28 cellular contexts compared by ENCODE assay signal in the genomic region with DNA sequence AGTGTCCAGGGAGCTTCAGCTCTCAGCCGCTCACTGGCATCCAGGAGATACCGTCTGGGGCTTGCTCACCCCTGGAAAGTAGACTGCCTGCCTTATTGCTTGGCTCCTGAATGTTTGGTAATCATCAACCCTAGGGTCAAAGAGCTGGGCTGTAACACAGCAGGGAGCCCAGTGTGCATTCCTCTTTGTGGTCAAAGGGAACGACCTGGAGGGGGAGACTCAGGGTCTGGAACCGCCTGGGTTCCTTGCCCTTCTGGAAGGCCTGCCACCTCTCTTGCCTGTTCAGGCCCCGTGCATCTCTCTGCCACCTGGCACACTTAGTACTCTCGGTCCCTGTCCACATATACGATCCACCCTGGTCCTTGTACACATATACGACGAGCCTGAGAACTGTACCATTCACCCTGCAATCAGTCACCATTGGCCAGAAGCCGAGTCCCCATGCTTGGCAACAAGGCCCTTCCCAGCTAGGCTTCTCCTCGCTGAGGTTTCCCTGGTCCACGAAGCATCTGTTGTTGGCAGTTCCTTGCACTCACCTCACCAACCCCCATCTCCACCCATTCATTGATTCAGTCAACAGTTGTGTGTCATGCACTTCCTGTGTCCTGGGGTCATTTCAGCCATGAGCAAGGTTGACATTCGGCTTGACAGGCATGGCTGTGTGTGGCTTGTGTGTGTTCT. TPM values are rescaled to one million over a fixed set of nuclear protein-coding genes. Genes with fewer than 3 reads are reported as not detected.
DNase-seq lines count a peak whose midpoint lies in the region; ATAC-seq and TF ChIP-seq lines count a peak whose summit lies in the region.
"Had no signal": no experiment of that assay in that cellular context is flagged by ENCODE, and none has a peak within 500 bp of the region (broad histone marks: within the 10 kb centered on the region; RNA-seq: fewer than 3 reads in every experiment).

Gene NAT8, minus strand, starts transcription at position 85 of the 681 bp plus-strand sequence. CDS start 794 bp downstream, outside the sequence.

- peaks cover 9 to 51% (median 32%) of the 10 kb centered on the region in 4 donors for H3K4me1 ChIP-seq in liver (ENCODE audit: control insufficient read depth in 4 of 4, insufficient read depth in 4 of 4, low read length in 3 of 4)
- H3K4me1 ChIP-seq: gastrocnemius medialis, SJSA1 had no signal

- no peak for TF ChIP-seq CTCF in liver (IDR thresholded peaks at IDR 0.05; ENCODE audit: low read depth, low read length, missing input control)

- peak within 1 kb of the TSS; percentile 88 to 91 for H3K27ac ChIP-seq in liver (ENCODE audit: low read depth in 1 of 2, low read length in 2 of 2)
- H3K27ac ChIP-seq: BLaER1 treated with 17β-estradiol and CSF1 and Interleukin-3, amounts not matched to agents 10 nM and 100 nM; gastrocnemius medialis; GM23248; neutrophil; RWPE1; SJSA1 had no signal

- H3K36me3 ChIP-seq in liver (ENCODE audit: control insufficient read depth in 4 of 4, insufficient read depth in 3 of 4, low read depth in 1 of 4, low read length in 3 of 4) = no peaks in the 10 kb centered on the region
- H3K36me3 ChIP-seq: BLaER1 treated with 17β-estradiol and CSF1 and Interleukin-3, amounts not matched to agents 10 nM and 100 nM; gastrocnemius medialis; neutrophil; prostate gland; SJSA1; transverse colon had no signal

- ATAC-seq in GM19023 (IDR thresholded peaks at IDR 0.05; ENCODE audit: unreplicated experiment) (no peak), GM21717 (IDR thresholded peaks at IDR 0.05; ENCODE audit: unreplicated experiment) (no peak)
- ATAC-seq: activated T-cell treated with anti-CD3 and anti-CD28 coated beads, Interleukin-2, amount 50 U/mL, for 72 hours; gastrocnemius medialis; left cardiac atrium; stimulated activated effector memory CD8-positive, alpha-beta T cell treated with anti-CD3 and anti-CD28 coated beads, Interleukin-12 subunit alpha, Interleukin-12 subunit beta, amount 100 ng/mL, for 72 hours; WTC11 had no signal

- 21% methylated on average over 13 of the region's 13 CpGs for WGBS in liver

- H3K27me3 ChIP-seq in liver (ENCODE audit: control insufficient read depth in 4 of 4, insufficient read depth in 4 of 4, low read length in 3 of 4) = no peaks in the 10 kb centered on the region
- H3K27me3 ChIP-seq: BLaER1 treated with 17β-estradiol and CSF1 and Interleukin-3, amounts not matched to agents 10 nM and 100 nM; gastrocnemius medialis; neutrophil; SJSA1; transverse colon had no signal

- DNase-seq in HuH-7.5 (ENCODE audit: low spot score) = peak; percentile 53
- DNase-seq in dermis blood vessel endothelial cell = peak; percentile 6
- peak; percentile 69 for DNase-seq in renal cortical epithelial cell (ENCODE audit: low read depth)
- DNase-seq in HUDEP-2 (lab: John Stamatoyannopoulos, UW; ENCODE audit: unreplicated experiment in 76 of 76) = no peak
- DNase-seq: activated CD4-positive, alpha-beta T cell treated with anti-CD3 and anti-CD28 coated beads, Interleukin-2, amount 10 ng/mL, durations not matched to agents 7 days and 5 days; activated naive CD4-positive, alpha-beta T cell treated with Interleukin-2 at 50 U/mL for 16 hours; activated T-cell treated with anti-CD3 and anti-CD28 coated beads, Interleukin-2, amount 50 U/mL, for 72 hours; gastrocnemius medialis; GM23248; left cardiac atrium; NCI-H1092; NCI-H187; NCI-H2171; stimulated activated CD4-positive, alpha-beta T cell treated with anti-CD3 and anti-CD28 coated beads, Interleukin-15, amount 100 ng/mL, for 24 hours; stimulated activated CD4-positive, alpha-beta T cell treated with anti-CD3 and anti-CD28 coated beads, Interleukin-4, amount 100 ng/mL, for 4 hours; transverse colon had no signal

- peak within 1 kb of the TSS; percentile 16 to 74 (median 52) for H3K4me3 ChIP-seq in liver (ENCODE audit: low read depth in 1 of 3, low read length in 3 of 3)
- H3K4me3 ChIP-seq: BLaER1 treated with 17β-estradiol and CSF1 and Interleukin-3, amounts not matched to agents 10 nM and 100 nM; gastrocnemius medialis; GM23248; prostate gland; SJSA1; transverse colon had no signal

- TF ChIP-seq RAD21 in liver (IDR thresholded peaks at IDR 0.05) = no peak

- H3K9ac ChIP-seq in liver (ENCODE audit: low read depth in 1 of 2, low read length in 2 of 2) = peak within 1 kb of the TSS; percentile 63 to 92
- H3K9ac ChIP-seq: BLaER1 treated with 17β-estradiol and CSF1 and Interleukin-3, amounts not matched to agents 10 nM and 100 nM; GM23248 had no signal

- no peaks in the 10 kb centered on the region for H3K9me3 ChIP-seq in liver (ENCODE audit: control insufficient read depth in 4 of 4, low read length in 3 of 4)
- H3K9me3 ChIP-seq: gastrocnemius medialis, neutrophil, prostate gland, SJSA1, transverse colon had no signal

TF ChIP-seq in liver, 16 proteins besides CTCF, POLR2A, EP300 and RAD21:
- peak; percentile 38 for TF ChIP-seq ZBTB33 (IDR thresholded peaks at IDR 0.05)
- no peak for TF ChIP-seq EGR1 (IDR thresholded peaks at IDR 0.05; ENCODE audit: low read depth in 2 of 2)
- peak; percentile 74 to 84 for TF ChIP-seq RXRA (IDR thresholded peaks at IDR 0.05)
- peak; percentile 14 for TF ChIP-seq HNF4G (IDR thresholded peaks at IDR 0.05)
- TF ChIP-seq FOXA1 (IDR thresholded peaks at IDR 0.05) = peak; percentile 20
- peak in 1 of 2 donors; percentile 69 for TF ChIP-seq GABPA (IDR thresholded peaks at IDR 0.05 in 1 of 2, conservative IDR thresholded peaks at IDR 0.05 in 1 of 2)
- TF ChIP-seq TAF1 (conservative IDR thresholded peaks at IDR 0.05) = peak; percentile 75
- peak; percentile 46 for TF ChIP-seq ATF3 (IDR thresholded peaks at IDR 0.05)
- peak; percentile 35 to 46 for TF ChIP-seq HNF4A (conservative IDR thresholded peaks at IDR 0.05)
- TF ChIP-seq YY1 (IDR thresholded peaks at IDR 0.05) = peak; percentile 67
- TF ChIP-seq, protein P1, sequence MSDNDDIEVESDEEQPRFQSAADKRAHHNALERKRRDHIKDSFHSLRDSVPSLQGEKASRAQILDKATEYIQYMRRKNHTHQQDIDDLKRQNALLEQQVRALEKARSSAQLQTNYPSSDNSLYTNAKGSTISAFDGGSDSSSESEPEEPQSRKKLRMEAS (IDR thresholded peaks at IDR 0.05) = no peak
- no peak for TF ChIP-seq REST (IDR thresholded peaks at IDR 0.05)
- TF ChIP-seq NR2F2 (IDR thresholded peaks at IDR 0.05) = no peak
- TF ChIP-seq JUND (IDR thresholded peaks at IDR 0.05) = no peak
- peak; percentile 57 for TF ChIP-seq FOXA2 (IDR thresholded peaks at IDR 0.05)
- peak; percentile 70 for TF ChIP-seq SP1 (IDR thresholded peaks at IDR 0.05)

RNA-seq across cellular contexts. Expression of gene NAT8, which starts in this region (rescaled TPM):
- not detected in 2 replicates for total RNA-seq in dermis blood vessel endothelial cell
- 10 to 100 TPM; 10.7 to 27.6 TPM for total RNA-seq in liver
- 10 to 100 TPM in 1 of 2 donors, 1 to 10 TPM in 1; 8.3 to 67.5 TPM for polyA plus RNA-seq in liver
- total RNA-seq in renal cortical epithelial cell = 0.69 and 14.4 TPM in 2 replicates
- total RNA-seq: activated CD4-positive, alpha-beta T cell treated with anti-CD3 and anti-CD28 coated beads, Interleukin-2, amount 10 ng/mL, durations not matched to agents 7 days and 5 days; activated T-cell treated with anti-CD3 and anti-CD28 coated beads, Interleukin-2, amount 50 U/mL, for 72 hours; fibroblast of lung; GM23248; left cardiac atrium; NCI-H460; prostate gland; SJSA1; WTC11 had no signal
- polyA plus RNA-seq: fibroblast of lung, GM23248 had no signal

Comparison
In these comparisons a context has a peak if more than half of its experiments do, and no peak if none do; other contexts are left out.
1. Peak in DNase-seq in dermis blood vessel endothelial cell; RNA of the gene not detected or under 1 TPM.
2. DNase-seq: peak in HuH-7.5 (single experiment) and renal cortical epithelial cell (single experiment); none in HUDEP-2 (0 of 76).